ENCODE assay signal across 1 cellular context in genomic region chr16:70527315-70527996, GRCh38.
TF ChIP-seq lines count a peak whose summit lies in the region.

No MANE protein-coding gene starts in this region.

TF ChIP-seq in HepG2, 621 proteins besides CTCF, POLR2A, EP300 and RAD21 (continued from another document):
- TF ChIP-seq GABPA (IDR thresholded peaks at IDR 0.05; ENCODE audit: low read depth, low read length) (no peak), GABPA (CRISPR knock-in tag; IDR thresholded peaks at IDR 0.05; ENCODE audit: low read depth) (no peak), SRSF4 (IDR thresholded peaks at IDR 0.05; ENCODE audit: low read depth, low read length, poor library complexity, severe bottlenecking) (no peak), ZNF780A (CRISPR knock-in tag; IDR thresholded peaks at IDR 0.05) (no peak)
